In genomic region chr10:7766241-7766640, GRCh38 we compare ENCODE assay signal across 24 cellular contexts.
"Had no signal": no experiment of that assay in that cellular context is flagged by ENCODE, and none has a peak within 500 bp of the region (broad histone marks: within the 10 kb centered on the region; RNA-seq: fewer than 3 reads in every experiment).

No MANE protein-coding gene starts in this region.

- H3K4me1 ChIP-seq: colonic mucosa, esophagus muscularis mucosa, esophagus squamous epithelium, foreskin keratinocyte, gastrocnemius medialis, gastroesophageal sphincter had no signal

- H3K27me3 Mint-ChIP-seq: dendritic cell treated with granulocyte-macrophage colony-stimulating factor and Interleukin-4, amounts not matched to agents 40 ng/mL and 50 ng/mL, for 4 days; effector memory CD8-positive, alpha-beta T cell had no signal

- H3K27ac Mint-ChIP-seq: dendritic cell treated with granulocyte-macrophage colony-stimulating factor and Interleukin-4, amounts not matched to agents 40 ng/mL and 50 ng/mL, for 4 days; endodermal cell had no signal

- H3K9me3 Mint-ChIP-seq: dendritic cell treated with granulocyte-macrophage colony-stimulating factor and Interleukin-4, amounts not matched to agents 40 ng/mL and 50 ng/mL, for 4 days; effector memory CD8-positive, alpha-beta T cell; endodermal cell had no signal

- DNase-seq: colonic mucosa; cortex of kidney; dermis blood vessel endothelial cell; dorsolateral prefrontal cortex; effector CD4-positive, alpha-beta T cell; effector CD8-positive, alpha-beta T cell; effector memory CD4-positive, alpha-beta T cell; effector memory CD8-positive, alpha-beta T cell; endodermal cell; erythroblast; esophagus squamous epithelium; foreskin fibroblast; foreskin keratinocyte; gastrocnemius medialis; glutamatergic neuron; head of caudate nucleus; heart left ventricle; heart right ventricle had no signal

- H3K27me3 ChIP-seq: colonic mucosa, dorsolateral prefrontal cortex, esophagus muscularis mucosa, esophagus squamous epithelium, foreskin keratinocyte, gastrocnemius medialis, gastroesophageal sphincter, heart left ventricle, heart right ventricle had no signal

- ATAC-seq: effector memory CD8-positive, alpha-beta T cell; esophagus mucosa; foreskin keratinocyte; gastrocnemius medialis; gastroesophageal sphincter; heart left ventricle; heart right ventricle had no signal

- H3K4me3 Mint-ChIP-seq: dendritic cell treated with granulocyte-macrophage colony-stimulating factor and Interleukin-4, amounts not matched to agents 40 ng/mL and 50 ng/mL, for 4 days; effector memory CD8-positive, alpha-beta T cell; endodermal cell had no signal

- H3K9me3 ChIP-seq: colonic mucosa, esophagus muscularis mucosa, esophagus squamous epithelium, gastrocnemius medialis, gastroesophageal sphincter, heart left ventricle, heart right ventricle had no signal

- H3K4me3 ChIP-seq: colonic mucosa, coronary artery, dorsolateral prefrontal cortex, esophagus muscularis mucosa, esophagus squamous epithelium, gastrocnemius medialis, gastroesophageal sphincter, heart left ventricle, heart right ventricle had no signal

- H3K4me1 Mint-ChIP-seq: endodermal cell had no signal

- H3K27ac ChIP-seq: colonic mucosa, coronary artery, dorsolateral prefrontal cortex, epithelial cell of prostate, esophagus muscularis mucosa, esophagus squamous epithelium, foreskin keratinocyte, gastrocnemius medialis, gastroesophageal sphincter, heart left ventricle, heart right ventricle had no signal
